ENCODE assay signal across 21 cellular contexts in the genomic region with DNA sequence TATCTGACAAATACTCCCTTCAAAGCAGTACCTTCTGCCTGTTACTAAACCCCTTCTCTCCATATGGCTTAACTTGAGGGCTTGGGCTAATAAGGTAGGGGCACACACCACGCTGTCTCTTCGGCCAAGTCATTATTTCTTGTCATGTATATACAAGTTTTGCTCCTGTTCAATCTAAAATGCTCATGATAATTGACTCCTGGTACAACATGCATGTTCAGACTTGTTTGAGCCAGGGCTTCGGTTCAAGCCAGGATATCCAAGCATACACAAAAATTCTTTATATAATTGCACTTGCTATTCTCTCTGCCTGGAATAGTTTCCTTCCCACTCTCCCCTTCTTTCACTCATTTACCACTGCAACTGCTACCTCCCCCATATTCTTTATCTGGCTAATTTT.
"Had no signal": no experiment of that assay in that cellular context is flagged by ENCODE, and none has a peak within 500 bp of the region (broad histone marks: within the 10 kb centered on the region; RNA-seq: fewer than 3 reads in every experiment).

No MANE protein-coding gene starts in this region.

- H3K4me1 Mint-ChIP-seq: activated naive CD4-positive, alpha-beta T cell treated with anti-CD3 and anti-CD28 coated beads, Interleukin-2, amount 50 U/mL, for 24 hours; central memory CD8-positive, alpha-beta T cell had no signal

- H3K27ac Mint-ChIP-seq: activated CD8-positive, alpha-beta T cell treated with anti-CD3 and anti-CD28 coated beads, Interleukin-2, amount 10 ng/mL, durations not matched to agents 7 days and 5 days; activated naive CD4-positive, alpha-beta T cell treated with anti-CD3 and anti-CD28 coated beads, Interleukin-2, amount 50 U/mL, for 24 hours; natural killer cell treated with Interleukin-12 subunit alpha and Interleukin-12 subunit beta and Interleukin-15 and Interleukin-18, amount 100 ng/mL, for 72 hours had no signal

- DNase-seq: activated CD4-positive, alpha-beta T cell treated with anti-CD3 and anti-CD28 coated beads for 1 hour; activated CD4-positive, alpha-beta T cell treated with anti-CD3 and anti-CD28 coated beads, Interleukin-2, amount 50 U/mL, for 1 hour; activated CD8-positive, alpha-beta T cell treated with anti-CD3 and anti-CD28 coated beads, Interleukin-2, amount 10 ng/mL, durations not matched to agents 7 days and 5 days; activated gamma-delta T cell treated with Interleukin-2 at 50 U/mL for 16 hours; activated T-cell treated with anti-CD3 and anti-CD28 coated beads, Interleukin-2, amount 50 U/mL, for 1 hour; aorta; brain microvascular endothelial cell; effector memory CD4-positive, alpha-beta T cell; head of caudate nucleus; hypothalamus; left ventricle myocardium superior; midbrain; ovary; stimulated activated CD4-positive, alpha-beta T cell treated with anti-CD3 and anti-CD28 coated beads, Interleukin-4, amount 100 ng/mL, for 1 hour; stimulated activated naive CD4-positive, alpha-beta T cell treated with Interleukin-2 at 50 U/mL for 16 hours; T-helper 9 cell; upper lobe of right lung had no signal

- ATAC-seq: activated CD8-positive, alpha-beta T cell treated with anti-CD3 and anti-CD28 coated beads, Interleukin-2, amount 10 ng/mL, durations not matched to agents 7 days and 5 days; gastroesophageal sphincter; left ventricle myocardium superior; natural killer cell treated with Interleukin-12 subunit alpha and Interleukin-12 subunit beta and Interleukin-15 and Interleukin-18, amount 100 ng/mL, for 72 hours; upper lobe of right lung had no signal

- H3K27me3 Mint-ChIP-seq: activated naive CD4-positive, alpha-beta T cell treated with anti-CD3 and anti-CD28 coated beads, Interleukin-2, amount 50 U/mL, for 24 hours; central memory CD8-positive, alpha-beta T cell; natural killer cell treated with Interleukin-12 subunit alpha and Interleukin-12 subunit beta and Interleukin-15 and Interleukin-18, amount 100 ng/mL, for 72 hours had no signal

- H3K4me3 Mint-ChIP-seq: activated CD8-positive, alpha-beta T cell treated with anti-CD3 and anti-CD28 coated beads, Interleukin-2, amount 10 ng/mL, durations not matched to agents 7 days and 5 days; activated naive CD4-positive, alpha-beta T cell treated with anti-CD3 and anti-CD28 coated beads, Interleukin-2, amount 50 U/mL, for 24 hours; central memory CD8-positive, alpha-beta T cell; natural killer cell treated with Interleukin-12 subunit alpha and Interleukin-12 subunit beta and Interleukin-15 and Interleukin-18, amount 100 ng/mL, for 72 hours had no signal

- H3K36me3 Mint-ChIP-seq: activated naive CD4-positive, alpha-beta T cell treated with anti-CD3 and anti-CD28 coated beads, Interleukin-2, amount 50 U/mL, for 24 hours had no signal
